ENCODE assay signal across 2 cellular contexts in the genomic region with DNA sequence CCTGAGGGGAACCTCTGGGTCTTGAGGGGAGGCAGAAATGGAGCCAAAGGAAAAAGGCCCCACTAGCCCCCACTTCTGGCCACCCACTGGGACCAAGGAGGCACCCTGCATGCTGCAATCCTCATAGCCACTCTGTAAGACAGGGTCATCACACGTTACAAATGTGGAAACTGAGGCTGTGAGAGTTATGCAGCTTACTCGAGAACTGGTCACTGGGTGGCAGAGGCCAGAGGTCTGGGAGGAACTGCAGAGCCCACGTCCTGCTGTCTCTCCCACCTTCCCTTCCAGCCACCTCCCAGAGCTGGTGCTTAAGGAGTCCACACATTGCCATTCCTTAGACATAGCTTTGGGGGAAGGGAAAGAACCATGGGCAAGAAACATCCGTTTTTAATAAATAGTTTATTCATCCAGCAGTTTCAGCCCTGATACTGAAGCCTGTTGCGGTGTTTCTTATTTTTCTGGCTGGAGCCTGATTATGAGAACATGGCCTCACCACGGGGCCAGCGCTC.
TF ChIP-seq lines count a peak whose summit lies in the region.

No MANE protein-coding gene starts in this region.

TF ChIP-seq in HCT116, 20 proteins besides CTCF, POLR2A, EP300 and RAD21:
- no peak for TF ChIP-seq SRF (IDR thresholded peaks at IDR 0.05; ENCODE audit: low read depth)
- no peak for TF ChIP-seq EGR1 (IDR thresholded peaks at IDR 0.05; ENCODE audit: low read depth)
- TF ChIP-seq, protein P1, sequence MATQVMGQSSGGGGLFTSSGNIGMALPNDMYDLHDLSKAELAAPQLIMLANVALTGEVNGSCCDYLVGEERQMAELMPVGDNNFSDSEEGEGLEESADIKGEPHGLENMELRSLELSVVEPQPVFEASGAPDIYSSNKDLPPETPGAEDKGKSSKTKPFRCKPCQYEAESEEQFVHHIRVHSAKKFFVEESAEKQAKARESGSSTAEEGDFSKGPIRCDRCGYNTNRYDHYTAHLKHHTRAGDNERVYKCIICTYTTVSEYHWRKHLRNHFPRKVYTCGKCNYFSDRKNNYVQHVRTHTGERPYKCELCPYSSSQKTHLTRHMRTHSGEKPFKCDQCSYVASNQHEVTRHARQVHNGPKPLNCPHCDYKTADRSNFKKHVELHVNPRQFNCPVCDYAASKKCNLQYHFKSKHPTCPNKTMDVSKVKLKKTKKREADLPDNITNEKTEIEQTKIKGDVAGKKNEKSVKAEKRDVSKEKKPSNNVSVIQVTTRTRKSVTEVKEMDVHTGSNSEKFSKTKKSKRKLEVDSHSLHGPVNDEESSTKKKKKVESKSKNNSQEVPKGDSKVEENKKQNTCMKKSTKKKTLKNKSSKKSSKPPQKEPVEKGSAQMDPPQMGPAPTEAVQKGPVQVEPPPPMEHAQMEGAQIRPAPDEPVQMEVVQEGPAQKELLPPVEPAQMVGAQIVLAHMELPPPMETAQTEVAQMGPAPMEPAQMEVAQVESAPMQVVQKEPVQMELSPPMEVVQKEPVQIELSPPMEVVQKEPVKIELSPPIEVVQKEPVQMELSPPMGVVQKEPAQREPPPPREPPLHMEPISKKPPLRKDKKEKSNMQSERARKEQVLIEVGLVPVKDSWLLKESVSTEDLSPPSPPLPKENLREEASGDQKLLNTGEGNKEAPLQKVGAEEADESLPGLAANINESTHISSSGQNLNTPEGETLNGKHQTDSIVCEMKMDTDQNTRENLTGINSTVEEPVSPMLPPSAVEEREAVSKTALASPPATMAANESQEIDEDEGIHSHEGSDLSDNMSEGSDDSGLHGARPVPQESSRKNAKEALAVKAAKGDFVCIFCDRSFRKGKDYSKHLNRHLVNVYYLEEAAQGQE (IDR thresholded peaks at IDR 0.05; ENCODE audit: low read depth): no peak
- no peak for TF ChIP-seq JUND (IDR thresholded peaks at IDR 0.05)
- TF ChIP-seq CBX3 (IDR thresholded peaks at IDR 0.05; ENCODE audit: low read depth): no peak
- no peak for TF ChIP-seq SP1 (IDR thresholded peaks at IDR 0.05; ENCODE audit: low read depth)
- no peak for TF ChIP-seq ZFX (IDR thresholded peaks at IDR 0.05)
- TF ChIP-seq POLR2AphosphoS5 (IDR thresholded peaks at IDR 0.05; ENCODE audit: low read depth, low read length): no peak; the same call in 1 of the 2 replicates
- TF ChIP-seq ELF1 (IDR thresholded peaks at IDR 0.05; ENCODE audit: borderline replicate concordance, low read depth): no peak
- TF ChIP-seq, protein P2, sequence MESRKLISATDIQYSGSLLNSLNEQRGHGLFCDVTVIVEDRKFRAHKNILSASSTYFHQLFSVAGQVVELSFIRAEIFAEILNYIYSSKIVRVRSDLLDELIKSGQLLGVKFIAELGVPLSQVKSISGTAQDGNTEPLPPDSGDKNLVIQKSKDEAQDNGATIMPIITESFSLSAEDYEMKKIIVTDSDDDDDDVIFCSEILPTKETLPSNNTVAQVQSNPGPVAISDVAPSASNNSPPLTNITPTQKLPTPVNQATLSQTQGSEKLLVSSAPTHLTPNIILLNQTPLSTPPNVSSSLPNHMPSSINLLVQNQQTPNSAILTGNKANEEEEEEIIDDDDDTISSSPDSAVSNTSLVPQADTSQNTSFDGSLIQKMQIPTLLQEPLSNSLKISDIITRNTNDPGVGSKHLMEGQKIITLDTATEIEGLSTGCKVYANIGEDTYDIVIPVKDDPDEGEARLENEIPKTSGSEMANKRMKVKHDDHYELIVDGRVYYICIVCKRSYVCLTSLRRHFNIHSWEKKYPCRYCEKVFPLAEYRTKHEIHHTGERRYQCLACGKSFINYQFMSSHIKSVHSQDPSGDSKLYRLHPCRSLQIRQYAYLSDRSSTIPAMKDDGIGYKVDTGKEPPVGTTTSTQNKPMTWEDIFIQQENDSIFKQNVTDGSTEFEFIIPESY (IDR thresholded peaks at IDR 0.05; ENCODE audit: extremely low read depth, insufficient replicate concordance, low read length): no peak
- TF ChIP-seq SIN3A (IDR thresholded peaks at IDR 0.05; ENCODE audit: low read depth): no peak
- TF ChIP-seq, protein P3, sequence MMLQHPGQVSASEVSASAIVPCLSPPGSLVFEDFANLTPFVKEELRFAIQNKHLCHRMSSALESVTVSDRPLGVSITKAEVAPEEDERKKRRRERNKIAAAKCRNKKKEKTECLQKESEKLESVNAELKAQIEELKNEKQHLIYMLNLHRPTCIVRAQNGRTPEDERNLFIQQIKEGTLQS (IDR thresholded peaks at IDR 0.05): no peak
- TF ChIP-seq EZH2 (IDR thresholded peaks at IDR 0.05): no peak
- no peak for TF ChIP-seq EZH2phosphoT487 (IDR thresholded peaks at IDR 0.05; ENCODE audit: borderline replicate concordance)
- TF ChIP-seq, protein P4, sequence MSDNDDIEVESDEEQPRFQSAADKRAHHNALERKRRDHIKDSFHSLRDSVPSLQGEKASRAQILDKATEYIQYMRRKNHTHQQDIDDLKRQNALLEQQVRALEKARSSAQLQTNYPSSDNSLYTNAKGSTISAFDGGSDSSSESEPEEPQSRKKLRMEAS (IDR thresholded peaks at IDR 0.05): no peak
- TF ChIP-seq CEBPB (IDR thresholded peaks at IDR 0.05; ENCODE audit: low read depth): no peak
- TF ChIP-seq FOSL1 (IDR thresholded peaks at IDR 0.05; ENCODE audit: low read depth): no peak

TF ChIP-seq in GM12878, 131 proteins besides CTCF, POLR2A, EP300 and RAD21:
- TF ChIP-seq, protein P5, sequence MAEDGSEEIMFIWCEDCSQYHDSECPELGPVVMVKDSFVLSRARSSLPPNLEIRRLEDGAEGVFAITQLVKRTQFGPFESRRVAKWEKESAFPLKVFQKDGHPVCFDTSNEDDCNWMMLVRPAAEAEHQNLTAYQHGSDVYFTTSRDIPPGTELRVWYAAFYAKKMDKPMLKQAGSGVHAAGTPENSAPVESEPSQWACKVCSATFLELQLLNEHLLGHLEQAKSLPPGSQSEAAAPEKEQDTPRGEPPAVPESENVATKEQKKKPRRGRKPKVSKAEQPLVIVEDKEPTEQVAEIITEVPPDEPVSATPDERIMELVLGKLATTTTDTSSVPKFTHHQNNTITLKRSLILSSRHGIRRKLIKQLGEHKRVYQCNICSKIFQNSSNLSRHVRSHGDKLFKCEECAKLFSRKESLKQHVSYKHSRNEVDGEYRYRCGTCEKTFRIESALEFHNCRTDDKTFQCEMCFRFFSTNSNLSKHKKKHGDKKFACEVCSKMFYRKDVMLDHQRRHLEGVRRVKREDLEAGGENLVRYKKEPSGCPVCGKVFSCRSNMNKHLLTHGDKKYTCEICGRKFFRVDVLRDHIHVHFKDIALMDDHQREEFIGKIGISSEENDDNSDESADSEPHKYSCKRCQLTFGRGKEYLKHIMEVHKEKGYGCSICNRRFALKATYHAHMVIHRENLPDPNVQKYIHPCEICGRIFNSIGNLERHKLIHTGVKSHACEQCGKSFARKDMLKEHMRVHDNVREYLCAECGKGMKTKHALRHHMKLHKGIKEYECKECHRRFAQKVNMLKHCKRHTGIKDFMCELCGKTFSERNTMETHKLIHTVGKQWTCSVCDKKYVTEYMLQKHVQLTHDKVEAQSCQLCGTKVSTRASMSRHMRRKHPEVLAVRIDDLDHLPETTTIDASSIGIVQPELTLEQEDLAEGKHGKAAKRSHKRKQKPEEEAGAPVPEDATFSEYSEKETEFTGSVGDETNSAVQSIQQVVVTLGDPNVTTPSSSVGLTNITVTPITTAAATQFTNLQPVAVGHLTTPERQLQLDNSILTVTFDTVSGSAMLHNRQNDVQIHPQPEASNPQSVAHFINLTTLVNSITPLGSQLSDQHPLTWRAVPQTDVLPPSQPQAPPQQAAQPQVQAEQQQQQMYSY (CRISPR knock-in tag; IDR thresholded peaks at IDR 0.05): no peak
- TF ChIP-seq, protein P6, sequence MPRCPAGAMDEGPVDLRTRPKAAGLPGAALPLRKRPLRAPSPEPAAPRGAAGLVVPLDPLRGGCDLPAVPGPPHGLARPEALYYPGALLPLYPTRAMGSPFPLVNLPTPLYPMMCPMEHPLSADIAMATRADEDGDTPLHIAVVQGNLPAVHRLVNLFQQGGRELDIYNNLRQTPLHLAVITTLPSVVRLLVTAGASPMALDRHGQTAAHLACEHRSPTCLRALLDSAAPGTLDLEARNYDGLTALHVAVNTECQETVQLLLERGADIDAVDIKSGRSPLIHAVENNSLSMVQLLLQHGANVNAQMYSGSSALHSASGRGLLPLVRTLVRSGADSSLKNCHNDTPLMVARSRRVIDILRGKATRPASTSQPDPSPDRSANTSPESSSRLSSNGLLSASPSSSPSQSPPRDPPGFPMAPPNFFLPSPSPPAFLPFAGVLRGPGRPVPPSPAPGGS (IDR thresholded peaks at IDR 0.05; ENCODE audit: borderline replicate concordance, insufficient read depth, low read depth, low read length, poor library complexity, severe bottlenecking): peak; percentile 4
- TF ChIP-seq NFYA (IDR thresholded peaks at IDR 0.05; ENCODE audit: borderline replicate concordance, low read depth, low read length) (no peak), SIN3A (IDR thresholded peaks at IDR 0.05; ENCODE audit: low read depth, low read length) (no peak), POLR2AphosphoS5 (IDR thresholded peaks at IDR 0.05; ENCODE audit: low read length) (peak; percentile 40; the same call in 1 of the 2 replicates)
TF ChIP-seq in GM12878: peak in this region for 2.
